9 cellular contexts compared by ENCODE assay signal in the genomic region with DNA sequence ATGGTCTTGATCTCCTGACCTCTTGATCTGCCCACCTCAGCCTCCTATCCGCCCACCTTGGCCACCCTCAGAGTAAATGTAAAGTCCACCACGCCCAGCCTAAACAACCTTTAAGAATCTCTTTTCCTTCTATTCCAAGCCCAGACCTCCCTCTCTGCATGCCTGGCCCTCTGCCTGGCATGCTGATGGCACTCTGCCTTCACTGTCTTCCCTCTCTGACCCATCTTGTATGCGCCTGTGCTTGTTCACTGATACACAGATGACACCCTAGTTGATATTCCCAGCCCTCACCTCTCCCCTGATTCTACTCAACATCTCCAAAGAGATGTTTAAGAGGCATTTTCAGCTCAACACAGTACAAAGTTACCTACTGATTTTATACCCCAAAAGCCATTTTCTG.
"Had no signal": no experiment of that assay in that cellular context is flagged by ENCODE, and none has a peak within 500 bp of the region (broad histone marks: within the 10 kb centered on the region; RNA-seq: fewer than 3 reads in every experiment).

No MANE protein-coding gene starts in this region.

- ATAC-seq: HCT116, HepG2 had no signal

- FAIRE-seq: HepG2 had no signal

- DNase-seq: GM23248, H7, HFFc6, KBM-7 had no signal

- H3K4me1 ChIP-seq: HAP-1 had no signal

- H3K4me3 ChIP-seq: GM23248, HAP-1 had no signal

- H2AFZ ChIP-seq: GM23248 had no signal

- H3K36me3 ChIP-seq: HAP-1 had no signal

- H3K27ac ChIP-seq: GM23248, HL-60, KMS-11 had no signal

- H3K4me2 ChIP-seq: KMS-11 had no signal

- H3K9ac ChIP-seq: GM23248, KMS-11 had no signal

- H3K9me3 ChIP-seq: HAP-1 had no signal
